In the genomic region with DNA sequence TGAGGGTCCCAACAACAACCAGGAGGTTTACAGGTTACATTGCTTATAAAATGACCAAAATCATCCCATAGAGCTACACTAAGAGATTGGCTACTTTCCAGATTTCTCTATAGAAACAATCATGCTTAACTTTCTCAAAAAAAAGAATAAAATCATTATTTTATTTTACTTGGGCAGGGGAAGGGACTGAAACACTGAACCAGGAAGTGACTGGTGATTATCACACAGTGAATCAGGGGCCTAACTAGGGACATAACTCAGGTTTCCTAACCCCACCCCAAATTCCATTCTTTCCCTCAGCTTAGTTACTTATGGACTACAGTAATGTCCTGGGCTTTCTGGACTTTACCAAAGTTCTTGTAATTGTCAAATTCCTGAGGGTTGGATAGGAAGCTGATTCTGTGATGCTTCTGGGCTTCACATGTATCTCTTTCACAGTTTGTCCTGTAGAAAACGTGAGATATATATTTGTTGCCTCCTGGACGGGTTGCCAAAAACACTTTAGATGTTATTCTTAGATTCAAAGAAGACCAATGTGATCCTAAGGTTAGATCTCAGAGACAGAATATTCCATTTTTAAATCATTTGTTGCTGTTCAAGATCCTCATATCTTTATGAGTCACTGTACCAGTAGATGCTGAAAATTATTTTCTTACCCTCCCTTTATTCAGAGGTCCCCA, we compare ENCODE assay signal across 8 cellular contexts. TPM values are rescaled to one million over a fixed set of nuclear protein-coding genes. Genes with fewer than 3 reads are reported as not detected.
A peak's percentile ranks its signal among the peaks of the same experiment; 100 is the strongest.
DNase-seq lines count a peak whose midpoint lies in the region; ATAC-seq, FAIRE-seq and TF ChIP-seq lines count a peak whose summit lies in the region.
"Not testable (repeated sequence)": the region's sequence is repeated elsewhere in the genome, so short reads cannot be mapped to it uniquely, and the experiment has no call there.

No MANE protein-coding gene starts in this region.

- H3K79me2 ChIP-seq in hepatocyte; osteoblast (ENCODE audit: insufficient read depth, low read length): not testable (repeated sequence)

- peak overlapping the region; percentile 46 for H3K4me2 ChIP-seq in hepatocyte
- H3K4me2 ChIP-seq in osteoblast (ENCODE audit: insufficient read depth, low read length), result peak overlapping the region; percentile 64

- not testable (repeated sequence) for H3K36me3 ChIP-seq in RWPE2 (ENCODE audit: low read depth); hepatocyte (replicated peaks; ENCODE audit: insufficient read depth, low read depth); osteoblast (ENCODE audit: insufficient read depth, low read length); tibial nerve

- ATAC-seq in RWPE2 (ENCODE audit: low read depth), result peak; percentile 68
- ATAC-seq in effector memory CD8-positive, alpha-beta T cell (replicated peaks), result peak; percentile 17

- TF ChIP-seq POLR2A in tibial nerve (IDR thresholded peaks at IDR 0.05), result not testable (repeated sequence)

- H3K4me3 Mint-ChIP-seq in activated T-helper 2 cell treated with anti-CD3 and anti-CD28 coated beads, Interferon-gamma antibody, Interleukin-2, Interleukin-4, amounts not matched to agents 10 μg/mL and 5 μg/mL and 100 μg/mL, durations not matched to agents 14 hours and 24 hours and 36 hours (ENCODE audit: low read depth); effector memory CD8-positive, alpha-beta T cell: not testable (repeated sequence)

- peaks cover 13% of the 10 kb centered on the region for H3K4me1 Mint-ChIP-seq in activated T-helper 2 cell treated with anti-CD3 and anti-CD28 coated beads, Interferon-gamma antibody, Interleukin-2, Interleukin-4, amounts not matched to agents 10 μg/mL and 5 μg/mL and 100 μg/mL, durations not matched to agents 14 hours and 24 hours and 36 hours (ENCODE audit: low read depth)
- not testable (repeated sequence) for H3K4me1 Mint-ChIP-seq in effector memory CD8-positive, alpha-beta T cell (ENCODE audit: low read depth in 2 of 2)

- FAIRE-seq in HTR-8/SVneo (lab: Jason Lieb, UNC), result peak; percentile 23

- H3K9me3 ChIP-seq in RWPE2 (ENCODE audit: severe bottlenecking); hepatocyte (ENCODE audit: low read depth); osteoblast (ENCODE audit: low read depth, low read length); tibial nerve: not testable (repeated sequence)

- DNase-seq in DMS53 (lab: John Stamatoyannopoulos, UW), result peak; percentile 56
- DNase-seq in HTR-8/SVneo (ENCODE audit: insufficient read length, low spot score); RWPE2 (ENCODE audit: low spot score); activated T-helper 2 cell treated with anti-CD3 and anti-CD28 coated beads, Interferon-gamma antibody, Interleukin-2, Interleukin-4, amounts not matched to agents 10 μg/mL and 5 μg/mL and 100 μg/mL, durations not matched to agents 14 hours and 24 hours and 36 hours (ENCODE audit: low spot score); effector memory CD8-positive, alpha-beta T cell; osteoblast (ENCODE audit: insufficient read length, low spot score, missing footprints); tibial nerve (ENCODE audit: low spot score in 2 of 2): not testable (repeated sequence)
- peak; percentile 14 for DNase-seq in hepatocyte (ENCODE audit: low spot score)

- H3K9me3 Mint-ChIP-seq in activated T-helper 2 cell treated with anti-CD3 and anti-CD28 coated beads, Interferon-gamma antibody, Interleukin-2, Interleukin-4, amounts not matched to agents 10 μg/mL and 5 μg/mL and 100 μg/mL, durations not matched to agents 14 hours and 24 hours and 36 hours; effector memory CD8-positive, alpha-beta T cell: not testable (repeated sequence)

- H4K20me1 ChIP-seq in hepatocyte (ENCODE audit: insufficient read depth, poor library complexity, severe bottlenecking); osteoblast (ENCODE audit: insufficient read depth, low read length): not testable (repeated sequence)

- H3K27me3 Mint-ChIP-seq in activated T-helper 2 cell treated with anti-CD3 and anti-CD28 coated beads, Interferon-gamma antibody, Interleukin-2, Interleukin-4, amounts not matched to agents 10 μg/mL and 5 μg/mL and 100 μg/mL, durations not matched to agents 14 hours and 24 hours and 36 hours (ENCODE audit: low read depth); effector memory CD8-positive, alpha-beta T cell: not testable (repeated sequence)

- intact Hi-C loops in activated T-helper 2 cell treated with anti-CD3 and anti-CD28 coated beads, Interferon-gamma antibody, Interleukin-2, Interleukin-4, amounts not matched to agents 10 μg/mL and 5 μg/mL and 100 μg/mL, durations not matched to agents 14 hours and 24 hours and 36 hours (cut with micrococcal nuclease), result loop anchor here (10.0 kb wide), 1 partner anchor 112 kb away; no protein-coding TSS in a partner anchor

- 43% methylated on average over 2 of the region's 2 CpGs for WGBS in hepatocyte (ENCODE audit: low lambda C conversion rate, missing lambda C conversion rate)
- WGBS in tibial nerve, 2 donors, result 45 to 52% methylated on average over 2 of the region's 2 CpGs

- not testable (repeated sequence) for H2AFZ ChIP-seq in hepatocyte; osteoblast (ENCODE audit: low read length)

- H3K9me2 ChIP-seq in hepatocyte (replicated peaks; ENCODE audit: insufficient read depth), result not testable (repeated sequence)

- H3K27me3 ChIP-seq in RWPE2 (ENCODE audit: insufficient read depth, poor library complexity, severe bottlenecking); hepatocyte; osteoblast (ENCODE audit: insufficient read depth, low read length); tibial nerve: not testable (repeated sequence)

- H3K27ac Mint-ChIP-seq in activated T-helper 2 cell treated with anti-CD3 and anti-CD28 coated beads, Interferon-gamma antibody, Interleukin-2, Interleukin-4, amounts not matched to agents 10 μg/mL and 5 μg/mL and 100 μg/mL, durations not matched to agents 14 hours and 24 hours and 36 hours, result peak overlapping the region; percentile 64
- H3K27ac Mint-ChIP-seq in effector memory CD8-positive, alpha-beta T cell, result not testable (repeated sequence)

- not testable (repeated sequence) for H3K4me1 ChIP-seq in RWPE2 (ENCODE audit: insufficient read depth, poor library complexity, severe bottlenecking); tibial nerve
- H3K4me1 ChIP-seq in hepatocyte (ENCODE audit: insufficient read depth) (peaks cover 26% of the 10 kb centered on the region), osteoblast (ENCODE audit: insufficient read depth, low read length) (peaks cover 18% of the 10 kb centered on the region)

- TF ChIP-seq CTCF in RWPE2 (IDR thresholded peaks at IDR 0.05; ENCODE audit: poor library complexity, severe bottlenecking); hepatocyte (IDR thresholded peaks at IDR 0.05; ENCODE audit: poor library complexity); osteoblast (IDR thresholded peaks at IDR 0.05; ENCODE audit: extremely low read depth, low read depth, low read length); tibial nerve (IDR thresholded peaks at IDR 0.05): not testable (repeated sequence)

- not testable (repeated sequence) for TF ChIP-seq EP300 in tibial nerve (IDR thresholded peaks at IDR 0.05)

- peak overlapping the region; percentile 89 for H3K27ac ChIP-seq in RWPE2 (ENCODE audit: poor library complexity, severe bottlenecking)
- peak overlapping the region; percentile 91 for H3K27ac ChIP-seq in hepatocyte
- H3K27ac ChIP-seq in osteoblast (ENCODE audit: low read depth, low read length), result peak overlapping the region; percentile 85
- peak overlapping the region in 3 of 4 donors; percentile 11 to 69 (median 63) for H3K27ac ChIP-seq in tibial nerve

- not testable (repeated sequence) for H3K36me3 Mint-ChIP-seq in activated T-helper 2 cell treated with anti-CD3 and anti-CD28 coated beads, Interferon-gamma antibody, Interleukin-2, Interleukin-4, amounts not matched to agents 10 μg/mL and 5 μg/mL and 100 μg/mL, durations not matched to agents 14 hours and 24 hours and 36 hours (ENCODE audit: low read depth); effector memory CD8-positive, alpha-beta T cell (ENCODE audit: insufficient read depth)

- H3K4me3 ChIP-seq in RWPE2 (ENCODE audit: severe bottlenecking); hepatocyte; osteoblast (ENCODE audit: insufficient read depth, low read length); tibial nerve: not testable (repeated sequence)

RNA-seq across cellular contexts. Expression of a gene that starts 28.0 kb away (rescaled TPM):
- total RNA-seq in activated T-helper 2 cell treated with anti-CD3 and anti-CD28 coated beads, Interferon-gamma antibody, Interleukin-2, Interleukin-4, amounts not matched to agents 10 μg/mL and 5 μg/mL and 100 μg/mL, durations not matched to agents 14 hours and 24 hours and 36 hours, result 125 and 132 TPM in 2 replicates
- 75.8 and 104 TPM in 2 replicates for total RNA-seq in hepatocyte
- 97.6 and 120 TPM in 2 replicates for polyA plus RNA-seq in hepatocyte
- 104 and 105 TPM in 2 replicates for total RNA-seq in osteoblast
- total RNA-seq in tibial nerve, result 100 to 1,000 TPM; 102 to 118 (median 115) TPM
